23 cellular contexts compared by ENCODE assay signal in the genomic region with DNA sequence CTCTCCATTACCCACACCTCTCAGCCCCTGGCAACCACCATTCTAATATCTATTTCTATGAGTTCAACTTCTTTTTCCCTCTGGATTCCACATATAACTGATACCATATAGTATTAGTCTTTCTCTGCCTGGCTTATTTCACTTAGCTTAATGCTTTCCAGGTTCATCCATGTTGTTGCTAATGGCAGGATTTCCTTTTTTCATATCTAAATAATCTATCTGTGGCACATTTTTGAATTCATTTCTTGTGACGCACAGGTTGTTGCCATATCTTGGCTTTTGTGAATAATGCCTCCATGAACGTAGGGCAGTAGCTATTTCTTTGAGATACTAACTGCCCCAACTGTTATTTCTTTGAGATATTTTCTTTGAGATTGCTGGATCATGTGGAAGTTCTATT.
"Had no signal": no experiment of that assay in that cellular context is flagged by ENCODE, and none has a peak within 500 bp of the region (broad histone marks: within the 10 kb centered on the region; RNA-seq: fewer than 3 reads in every experiment).

No MANE protein-coding gene starts in this region.

- H3K9ac ChIP-seq: neural progenitor cell, parathyroid adenoma had no signal

- DNase-seq: nephron progenitor cell; occipital lobe; ovary; posterior cingulate gyrus; psoas muscle; right cardiac atrium; right lobe of liver; sigmoid colon; small intestine; stimulated activated CD4-positive, alpha-beta T cell treated with anti-CD3 and anti-CD28 coated beads, Interleukin-15, amount 100 ng/mL, for 24 hours; stimulated activated CD4-positive, alpha-beta T cell treated with anti-CD3 and anti-CD28 coated beads, Interleukin-2, amount 100 ng/mL, for 24 hours; stimulated activated CD4-positive, alpha-beta T cell treated with anti-CD3 and anti-CD28 coated beads, Interleukin-2, amount 100 ng/mL, for 48 hours; stimulated activated CD4-positive, alpha-beta T cell treated with anti-CD3 and anti-CD28 coated beads, Interleukin-4, amount 100 ng/mL, for 24 hours; stimulated activated naive B cell treated with anti-CD40 and anti-IgM and Interleukin-4, amounts not matched to agents 10 μg/mL and 1 μg/mL and 100 μg/mL, for 72 hours; stimulated activated naive CD4-positive, alpha-beta T cell treated with Interleukin-2 at 50 U/mL for 16 hours; stomach; thyroid gland; upper lobe of left lung had no signal

- H3K4me2 ChIP-seq: neural progenitor cell had no signal

- H3K27ac ChIP-seq: neural progenitor cell, ovary, parathyroid adenoma, psoas muscle, right lobe of liver, sigmoid colon, stomach, thoracic aorta, thyroid gland, tibial nerve, upper lobe of left lung, vagina had no signal

- H3K27me3 ChIP-seq: neural progenitor cell, ovary, right lobe of liver, sigmoid colon, stomach, thyroid gland, tibial nerve, upper lobe of left lung, vagina had no signal

- H3K79me2 ChIP-seq: parathyroid adenoma had no signal

- H3K4me1 ChIP-seq: neural progenitor cell, parathyroid adenoma, psoas muscle, right lobe of liver, sigmoid colon, stomach, thyroid gland, tibial nerve, upper lobe of left lung, vagina had no signal

- H2AFZ ChIP-seq: neural progenitor cell, parathyroid adenoma had no signal

- H3K36me3 ChIP-seq: neural progenitor cell, ovary, right lobe of liver, sigmoid colon, stomach, thoracic aorta, thyroid gland, tibial nerve, upper lobe of left lung, vagina had no signal

- H3K4me3 ChIP-seq: neural progenitor cell, ovary, psoas muscle, right lobe of liver, sigmoid colon, stomach, thoracic aorta, thyroid gland, tibial nerve, upper lobe of left lung, vagina had no signal

- H3K9me3 ChIP-seq: ovary, psoas muscle, right lobe of liver, sigmoid colon, stomach, thoracic aorta, thyroid gland, tibial nerve, upper lobe of left lung, vagina had no signal
